In genomic region chr3:126472277-126473006, GRCh38 we compare ENCODE assay signal across 8 cellular contexts. TPM values are rescaled to one million over a fixed set of nuclear protein-coding genes. Genes with fewer than 3 reads are reported as not detected.
DNase-seq lines count a peak whose midpoint lies in the region; ATAC-seq and TF ChIP-seq lines count a peak whose summit lies in the region.

No MANE protein-coding gene starts in this region.

- peak; percentile 53 for TF ChIP-seq POLR2A in prostate gland (IDR thresholded peaks at IDR 0.05)

- peak overlapping the region; percentile 86 for H3K27ac Mint-ChIP-seq in activated naive CD4-positive, alpha-beta T cell treated with anti-CD3 and anti-CD28 coated beads, Interleukin-2, amount 50 U/mL, for 24 hours
- peak overlapping the region; percentile 73 for H3K27ac Mint-ChIP-seq in activated naive CD8-positive, alpha-beta T cell treated with anti-CD3 and anti-CD28 coated beads, Interleukin-2, amount 50 U/mL, for 24 hours

- ATAC-seq in activated naive CD8-positive, alpha-beta T cell treated with anti-CD3 and anti-CD28 coated beads, Interleukin-2, amount 50 U/mL, for 24 hours, result no peak
- ATAC-seq in left ventricle myocardium superior (peak; percentile 12), GM21723 (IDR thresholded peaks at IDR 0.05; ENCODE audit: unreplicated experiment) (no peak), HG03521 (IDR thresholded peaks at IDR 0.05; ENCODE audit: unreplicated experiment) (no peak)

- intact Hi-C loops in left ventricle myocardium superior (cut with micrococcal nuclease), result no loop called here
- intact Hi-C loops in prostate gland (cut with DNase I), result loop anchor here (5.0 kb wide), 1 partner anchor 210 kb away; no protein-coding TSS in a partner anchor

- no peak overlapping the region for H3K27ac ChIP-seq in prostate gland

- no peak for DNase-seq in activated naive CD4-positive, alpha-beta T cell treated with anti-CD3 and anti-CD28 coated beads, Interleukin-2, amount 50 U/mL, for 16 hours
- DNase-seq in NCI-H2196 treated with DMSO at 0.1 percent for 48 hours (lab: John Stamatoyannopoulos, UW; ENCODE audit: unreplicated experiment) (peak; percentile 63), left ventricle myocardium superior (peak; percentile 53), prostate gland (ENCODE audit: low spot score) (peak; percentile 80)
- DNase-seq in activated naive CD8-positive, alpha-beta T cell treated with anti-CD3 and anti-CD28 coated beads, Interleukin-2, amount 50 U/mL, for 24 hours, result no peak

- peak overlapping the region in 1 of 2 donors; percentile 69 for H3K4me3 ChIP-seq in prostate gland

- peaks cover 15% of the 10 kb centered on the region for H3K4me1 ChIP-seq in prostate gland (replicated peaks)

- TF ChIP-seq CTCF in prostate gland (IDR thresholded peaks at IDR 0.05), result peak in 1 of 4 experiments; percentile 28

- no peaks in the 10 kb centered on the region for H3K9me3 ChIP-seq in prostate gland

- H3K4me1 Mint-ChIP-seq in activated naive CD4-positive, alpha-beta T cell treated with anti-CD3 and anti-CD28 coated beads, Interleukin-2, amount 50 U/mL, for 24 hours, result peaks cover 78% of the 10 kb centered on the region
- H3K4me1 Mint-ChIP-seq in activated naive CD8-positive, alpha-beta T cell treated with anti-CD3 and anti-CD28 coated beads, Interleukin-2, amount 50 U/mL, for 24 hours, result peaks cover 67% of the 10 kb centered on the region

- WGBS in prostate gland, result 21% methylated on average over 8 of the region's 8 CpGs

- H3K27me3 Mint-ChIP-seq in activated naive CD4-positive, alpha-beta T cell treated with anti-CD3 and anti-CD28 coated beads, Interleukin-2, amount 50 U/mL, for 24 hours, result no peaks in the 10 kb centered on the region
- H3K27me3 Mint-ChIP-seq in activated naive CD8-positive, alpha-beta T cell treated with anti-CD3 and anti-CD28 coated beads, Interleukin-2, amount 50 U/mL, for 24 hours, result no peaks in the 10 kb centered on the region

- H3K9me3 Mint-ChIP-seq in activated naive CD4-positive, alpha-beta T cell treated with anti-CD3 and anti-CD28 coated beads, Interleukin-2, amount 50 U/mL, for 24 hours, result no peaks in the 10 kb centered on the region
- no peaks in the 10 kb centered on the region for H3K9me3 Mint-ChIP-seq in activated naive CD8-positive, alpha-beta T cell treated with anti-CD3 and anti-CD28 coated beads, Interleukin-2, amount 50 U/mL, for 24 hours

- no peaks in the 10 kb centered on the region for H3K27me3 ChIP-seq in prostate gland (replicated peaks; ENCODE audit: insufficient read depth)

- H3K4me3 Mint-ChIP-seq in activated naive CD4-positive, alpha-beta T cell treated with anti-CD3 and anti-CD28 coated beads, Interleukin-2, amount 50 U/mL, for 24 hours, result peak overlapping the region; percentile 84
- H3K4me3 Mint-ChIP-seq in activated naive CD8-positive, alpha-beta T cell treated with anti-CD3 and anti-CD28 coated beads, Interleukin-2, amount 50 U/mL, for 24 hours, result peak overlapping the region; percentile 90

- H3K36me3 ChIP-seq in prostate gland, result peaks cover 0 to 3% of the 10 kb centered on the region in 2 donors

- peaks cover 11% of the 10 kb centered on the region for H3K36me3 Mint-ChIP-seq in activated naive CD4-positive, alpha-beta T cell treated with anti-CD3 and anti-CD28 coated beads, Interleukin-2, amount 50 U/mL, for 24 hours
- peaks cover 38% of the 10 kb centered on the region for H3K36me3 Mint-ChIP-seq in activated naive CD8-positive, alpha-beta T cell treated with anti-CD3 and anti-CD28 coated beads, Interleukin-2, amount 50 U/mL, for 24 hours (ENCODE audit: low read depth)

RNA-seq across cellular contexts. Expression of gene ZXDC, which starts 3.2 kb away (rescaled TPM):
- total RNA-seq in left ventricle myocardium superior (17.9 TPM), prostate gland (10 to 100 TPM; 47.7 to 87.0 TPM)

RNA-seq across cellular contexts. Expression of gene UROC1, which starts 45.1 kb away (rescaled TPM):
- total RNA-seq in left ventricle myocardium superior, result not detected
- total RNA-seq in prostate gland, result under 1 TPM in 1 of 2 donors, not detected in 1; 0.17 TPM

RNA-seq across cellular contexts. Expression of gene CHST13, which starts 51.5 kb away (rescaled TPM):
- total RNA-seq in left ventricle myocardium superior (0.45 TPM), prostate gland (1 to 10 TPM in 1 of 2 donors, not detected in 1; 6.9 TPM)

Comparison
In these comparisons a context has a peak if more than half of its experiments do, and no peak if none do; other contexts are left out.
1. DNase-seq: peak in NCI-H2196 treated with DMSO at 0.1 percent for 48 hours (single experiment), left ventricle myocardium superior (single experiment) and prostate gland (single experiment); none in activated naive CD4-positive, alpha-beta T cell treated with anti-CD3 and anti-CD28 coated beads, Interleukin-2, amount 50 U/mL, for 16 hours (single experiment) and activated naive CD8-positive, alpha-beta T cell treated with anti-CD3 and anti-CD28 coated beads, Interleukin-2, amount 50 U/mL, for 24 hours (single experiment).